Comparison of ENCODE assay signal across 8 cellular contexts in the genomic region with DNA sequence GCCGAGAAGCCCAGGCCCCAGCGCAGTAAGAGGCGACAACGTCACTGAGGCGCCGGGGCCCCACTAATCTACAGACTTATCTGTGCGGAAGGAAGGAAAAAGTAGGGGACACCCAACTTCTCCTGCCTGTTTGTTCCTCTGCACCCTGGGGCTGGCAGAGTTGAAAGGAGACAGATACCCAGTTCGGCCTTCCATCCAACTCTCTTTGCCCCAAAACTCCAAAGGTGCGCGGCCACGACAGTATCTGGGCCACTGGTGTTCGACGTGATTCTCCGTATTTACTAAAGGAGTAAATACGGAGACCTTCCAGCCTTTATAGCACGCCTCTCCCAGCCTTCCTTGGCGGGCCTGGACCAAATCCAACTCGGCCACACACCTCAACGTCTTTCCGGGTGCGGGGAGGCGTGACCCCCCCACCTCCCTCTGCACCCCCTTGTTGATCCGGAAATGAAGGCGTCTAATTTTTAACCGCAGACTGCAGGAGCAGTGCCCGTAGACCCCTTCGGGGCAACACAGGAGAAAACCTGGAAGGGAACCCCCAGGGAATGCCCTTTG. TPM values are rescaled to one million over a fixed set of nuclear protein-coding genes. Genes with fewer than 3 reads are reported as not detected.
DNase-seq lines count a peak whose midpoint lies in the region; TF ChIP-seq lines count a peak whose summit lies in the region.

No MANE protein-coding gene starts in this region.

- no CpG with 5 or more reads among the region's 27 CpGs for WGBS in mesendoderm (ENCODE audit: extremely low coverage, insufficient coverage, low lambda C conversion rate)

- H3K27ac Mint-ChIP-seq in chondrocyte (ENCODE audit: unreplicated experiment) = peak overlapping the region; percentile 95
- peak overlapping the region; percentile 92 for H3K27ac Mint-ChIP-seq in type B pancreatic cell

- H3K4me1 Mint-ChIP-seq in chondrocyte (ENCODE audit: low read depth) (peaks cover 44% of the 10 kb centered on the region), type B pancreatic cell (ENCODE audit: unreplicated experiment) (peaks cover 48% of the 10 kb centered on the region)

- peak overlapping the region; percentile 98 for H2BK5ac ChIP-seq in mesendoderm (ENCODE audit: low read length)

- TF ChIP-seq CTCF in chondrocyte (IDR thresholded peaks at IDR 0.05) (no peak), type B pancreatic cell (conservative IDR thresholded peaks at IDR 0.05) (no peak)

- H3K4me1 ChIP-seq in mesendoderm (ENCODE audit: control insufficient read depth, low read depth, low read length) = peaks cover 24% of the 10 kb centered on the region

- no peak overlapping the region for H2AK5ac ChIP-seq in mesendoderm (ENCODE audit: low read length)

- H3K4me3 Mint-ChIP-seq in chondrocyte (ENCODE audit: unreplicated experiment) (peak overlapping the region; percentile 88), type B pancreatic cell (peak overlapping the region; percentile 91)

- H3K27me3 Mint-ChIP-seq in chondrocyte (ENCODE audit: low read depth) (no peaks in the 10 kb centered on the region), type B pancreatic cell (no peaks in the 10 kb centered on the region)

- no peak overlapping the region for H2BK15ac ChIP-seq in mesendoderm (replicated peaks; ENCODE audit: low read depth)

- H3K36me3 Mint-ChIP-seq in chondrocyte (ENCODE audit: low read depth) (peaks cover 45% of the 10 kb centered on the region), type B pancreatic cell (peaks cover 27% of the 10 kb centered on the region)

- peak overlapping the region; percentile 99 for H3K4me3 ChIP-seq in mesendoderm (ENCODE audit: low read length)

- peak overlapping the region; percentile 77 for H4K8ac ChIP-seq in mesendoderm (ENCODE audit: low read depth, low read length)

- DNase-seq in stimulated activated CD4-positive, alpha-beta T cell treated with anti-CD3 and anti-CD28 coated beads, Interleukin-4, amount 100 ng/mL, for 1 hour = peak; percentile 21
- DNase-seq in stimulated activated CD4-positive, alpha-beta T cell treated with anti-CD3 and anti-CD28 coated beads, Interleukin-12 subunit alpha, Interleukin-12 subunit beta, amount 100 ng/mL, for 4 hours = no peak
- peak; percentile 53 for DNase-seq in SKM-1 treated with dmso at 0.1 percent for 144 hours (lab: John Stamatoyannopoulos, UW; ENCODE audit: unreplicated experiment)
- DNase-seq in chondrocyte (ENCODE audit: low spot score) = no peak
- no peak for DNase-seq in mesendoderm
- DNase-seq in type B pancreatic cell (ENCODE audit: extremely low spot score, unreplicated experiment) = no peak
- DNase-seq in NCI-H1930 (lab: John Stamatoyannopoulos, UW) = no peak
- DNase-seq in NCI-H510A (lab: John Stamatoyannopoulos, UW) = no peak

- no peaks in the 10 kb centered on the region for H3K79me1 ChIP-seq in mesendoderm (ENCODE audit: low read length)

- H4K5ac ChIP-seq in mesendoderm (ENCODE audit: low read length) = no peak overlapping the region

- H3K4me2 ChIP-seq in mesendoderm (ENCODE audit: low read length) = peak overlapping the region; percentile 58

- peak overlapping the region; percentile 56 for H3K4ac ChIP-seq in mesendoderm (ENCODE audit: low read depth, low read length)

- peaks cover 77% of the 10 kb centered on the region for H3K79me2 ChIP-seq in mesendoderm (ENCODE audit: control insufficient read depth, insufficient read depth, low read length)

- peak overlapping the region; percentile 99 for H3K56ac ChIP-seq in mesendoderm (ENCODE audit: low read length)

- H3K9ac ChIP-seq in mesendoderm (ENCODE audit: low read length) = peak overlapping the region; percentile 99

- H3K23ac ChIP-seq in mesendoderm (ENCODE audit: low read length) = peak overlapping the region; percentile 93

- peak overlapping the region; percentile 100 for H3K27ac ChIP-seq in mesendoderm (ENCODE audit: low read depth, low read length)

- no peaks in the 10 kb centered on the region for H3K27me3 ChIP-seq in mesendoderm (ENCODE audit: insufficient read depth, low read length, poor library complexity)

- H2BK120ac ChIP-seq in mesendoderm (ENCODE audit: low read depth, low read length) = no peak overlapping the region

- H3K9me3 Mint-ChIP-seq in chondrocyte (ENCODE audit: low read depth) = no peaks in the 10 kb centered on the region
- H3K9me3 Mint-ChIP-seq in type B pancreatic cell = no peaks in the 10 kb centered on the region

- H3K18ac ChIP-seq in mesendoderm (ENCODE audit: low read length) = peak overlapping the region; percentile 100

- H3K36me3 ChIP-seq in mesendoderm (ENCODE audit: control insufficient read depth, insufficient read depth, low read length) = peaks cover 16% of the 10 kb centered on the region

RNA-seq across cellular contexts. Expression of gene SMAD7, which starts 1.6 kb away (rescaled TPM):
- total RNA-seq in chondrocyte = 61.2 to 99.9 TPM (median 70.1 TPM) in 3 replicates
- polyA plus RNA-seq in mesendoderm (2013, experiment 1 of 2) = 25.8 TPM
- polyA plus RNA-seq in mesendoderm (2013, experiment 2 of 2) = 23.8 TPM
- 17.8 and 30.9 TPM in 2 replicates for total RNA-seq in type B pancreatic cell (ENCODE audit: low replicate concordance)

Comparison
In these comparisons a context has a peak if more than half of its experiments do, and no peak if none do; other contexts are left out.
1. DNase-seq: peak in stimulated activated CD4-positive, alpha-beta T cell treated with anti-CD3 and anti-CD28 coated beads, Interleukin-4, amount 100 ng/mL, for 1 hour (single experiment) and SKM-1 treated with dmso at 0.1 percent for 144 hours (single experiment); none in stimulated activated CD4-positive, alpha-beta T cell treated with anti-CD3 and anti-CD28 coated beads, Interleukin-12 subunit alpha, Interleukin-12 subunit beta, amount 100 ng/mL, for 4 hours (single experiment), chondrocyte (single experiment), mesendoderm (single experiment), type B pancreatic cell (single experiment), NCI-H1930 (0 of 2) and NCI-H510A (single experiment).